In genomic region chr6:151481752-151482151, GRCh38 we compare ENCODE assay signal across 9 cellular contexts. TPM values are rescaled to one million over a fixed set of nuclear protein-coding genes. Genes with fewer than 3 reads are reported as not detected.
DNase-seq lines count a peak whose midpoint lies in the region; ATAC-seq and TF ChIP-seq lines count a peak whose summit lies in the region.
"Had no signal": no experiment of that assay in that cellular context is flagged by ENCODE, and none has a peak within 500 bp of the region (broad histone marks: within the 10 kb centered on the region; RNA-seq: fewer than 3 reads in every experiment).

No MANE protein-coding gene starts in this region.

- H2BK20ac ChIP-seq in IMR-90 (ENCODE audit: low read depth, low read length) = no peak overlapping the region

- H4K20me1 ChIP-seq in IMR-90 (ENCODE audit: insufficient read depth, low read length) = no peaks in the 10 kb centered on the region

- 0 out of 3 replicates have a peak overlapping the region, but pooled peaks have one; percentile 14 for H2BK15ac ChIP-seq in IMR-90 (ENCODE audit: low read depth, low read length)

- H3K4me1 ChIP-seq in CD8-positive, alpha-beta T cell (ENCODE audit: insufficient read depth, low read length) = no peaks in the 10 kb centered on the region
- H3K4me1 ChIP-seq in IMR-90 (ENCODE audit: control insufficient read depth, insufficient read depth, low read length) = peaks cover 6% of the 10 kb centered on the region; the same call in 1 of the 2 replicates
- H3K4me1 ChIP-seq in mucosa of rectum (ENCODE audit: control insufficient read depth in 2 of 2, insufficient read depth in 2 of 2, low read length in 2 of 2) = no peaks in the 10 kb centered on the region

- no peaks in the 10 kb centered on the region for H3K36me3 Mint-ChIP-seq in CD8-positive, alpha-beta T cell
- no peaks in the 10 kb centered on the region for H3K36me3 Mint-ChIP-seq in activated CD4-positive, alpha-beta memory T cell treated with anti-CD3 and anti-CD28 coated beads for 36 hours

- BruUV-seq in IMR-90 (replicated peaks; lab: Mats Ljungman, UMichigan) = no TSS peak

- no peak overlapping the region for H3K4me3 ChIP-seq in CD8-positive, alpha-beta T cell (ENCODE audit: low read depth, low read length)
- H3K4me3 ChIP-seq in IMR-90 (ENCODE audit: insufficient read depth, low read depth, low read length) = no peak overlapping the region
- no peak overlapping the region for H3K4me3 ChIP-seq in mucosa of rectum (ENCODE audit: low read length in 2 of 2)

- CTCF ChIA-PET in CD8-positive, alpha-beta T cell (lab: Charles Lee) = interaction anchor here (0.9 kb wide), 1 partner anchor 29 kb away, joined by 3 read pairs; the partner anchor contains the start of gene RMND1
- CTCF ChIA-PET in IMR-90 (lab: Yijun Ruan, JAX) = interaction anchor here (1.7 kb wide), 1 partner anchor 41 kb away, joined by 3 read pairs; no protein-coding TSS in a partner anchor
- CTCF ChIA-PET in activated CD4-positive, alpha-beta memory T cell treated with anti-CD3 and anti-CD28 coated beads for 36 hours (lab: Charles Lee) = interaction anchor here (1.4 kb wide), 1 partner anchor 76 kb away, joined by 4 read pairs; no protein-coding TSS in a partner anchor

- H3K4me1 Mint-ChIP-seq in CD8-positive, alpha-beta T cell (ENCODE audit: low read depth) = peaks cover 12% of the 10 kb centered on the region
- peaks cover 22% of the 10 kb centered on the region for H3K4me1 Mint-ChIP-seq in activated CD4-positive, alpha-beta memory T cell treated with anti-CD3 and anti-CD28 coated beads for 36 hours (ENCODE audit: low read depth)

- intact Hi-C loops in CD8-positive, alpha-beta T cell (cut with DNase I, micrococcal nuclease) = no loop called here
- intact Hi-C loops in IMR-90 (cut with micrococcal nuclease) = no loop called here
- intact Hi-C loops in activated CD4-positive, alpha-beta memory T cell treated with anti-CD3 and anti-CD28 coated beads for 36 hours (cut with micrococcal nuclease) = no loop called here

- in situ Hi-C loops in IMR-90 (cut with MboI; ENCODE audit: low sequenced_read_pairs) = no loop called here

- no peak overlapping the region for H4K91ac ChIP-seq in IMR-90 (ENCODE audit: insufficient read depth, low read depth, low read length)

- no peak for TF ChIP-seq POLR2A in IMR-90 (IDR thresholded peaks at IDR 0.05; ENCODE audit: low read depth, low read length)

- H3K4me2 ChIP-seq in IMR-90 (ENCODE audit: low read depth, low read length) = no peak overlapping the region

- H2BK120ac ChIP-seq in IMR-90 (ENCODE audit: low read depth, low read length) = no peak overlapping the region

- H3K27ac ChIP-seq in CD8-positive, alpha-beta T cell (ENCODE audit: low read depth, low read length) = no peak overlapping the region
- H3K27ac ChIP-seq in IMR-90 (ENCODE audit: insufficient read depth, low read length) = no peak overlapping the region
- H3K27ac ChIP-seq in mucosa of rectum (ENCODE audit: low read depth in 2 of 2, low read length in 2 of 2) = peak overlapping the region; percentile 6 to 11

- H3K27ac Mint-ChIP-seq in CD8-positive, alpha-beta T cell = peak overlapping the region; percentile 47
- H3K27ac Mint-ChIP-seq in activated CD4-positive, alpha-beta memory T cell treated with anti-CD3 and anti-CD28 coated beads for 36 hours = peak overlapping the region; percentile 58

- H3K27me3 Mint-ChIP-seq in CD8-positive, alpha-beta T cell (ENCODE audit: low read depth) = no peaks in the 10 kb centered on the region
- no peaks in the 10 kb centered on the region for H3K27me3 Mint-ChIP-seq in activated CD4-positive, alpha-beta memory T cell treated with anti-CD3 and anti-CD28 coated beads for 36 hours

- POLR2A ChIA-PET in CD8-positive, alpha-beta T cell (lab: Charles Lee) = no interaction called here
- POLR2A ChIA-PET in IMR-90 (lab: Charles Lee; ENCODE audit: unreplicated experiment) = interaction anchor here (0.7 kb wide), 1 partner anchor 96 kb away, joined by 3 read pairs; no protein-coding TSS in a partner anchor
- POLR2A ChIA-PET in activated CD4-positive, alpha-beta memory T cell treated with anti-CD3 and anti-CD28 coated beads for 36 hours (lab: Charles Lee) = interaction anchor here (1.6 kb wide), 1 partner anchor 30 kb away, joined by 4 read pairs; the partner anchor contains the start of gene RMND1

- H3K14ac ChIP-seq in IMR-90 (replicated peaks; ENCODE audit: low read depth, low read length) = no peak overlapping the region

- H3K27me3 ChIP-seq in CD8-positive, alpha-beta T cell (ENCODE audit: insufficient read depth, low read length) = no peaks in the 10 kb centered on the region
- H3K27me3 ChIP-seq in IMR-90 (ENCODE audit: control insufficient read depth, insufficient read depth, low read length) (no peaks in the 10 kb centered on the region), mucosa of rectum (ENCODE audit: control insufficient read depth in 2 of 2, insufficient read depth in 2 of 2, low read length in 2 of 2) (no peaks in the 10 kb centered on the region)

- no peak overlapping the region for H3K23ac ChIP-seq in IMR-90 (ENCODE audit: low read depth, low read length)

- H3K36me3 ChIP-seq in CD8-positive, alpha-beta T cell (ENCODE audit: insufficient read depth, low read length) = no peaks in the 10 kb centered on the region
- H3K36me3 ChIP-seq in IMR-90 (ENCODE audit: control insufficient read depth, insufficient read depth, low read length) = no peaks in the 10 kb centered on the region
- H3K36me3 ChIP-seq in mucosa of rectum (ENCODE audit: control insufficient read depth in 2 of 2, insufficient read depth in 2 of 2, low read length in 2 of 2) = no peaks in the 10 kb centered on the region

- no peak overlapping the region for H3K56ac ChIP-seq in IMR-90 (ENCODE audit: extremely low read depth, insufficient read depth, low read length)

- no peak overlapping the region for H3K4ac ChIP-seq in IMR-90 (ENCODE audit: low read depth, low read length)

- no peak overlapping the region; a peak in 1 of 4 replicates for H4K8ac ChIP-seq in IMR-90 (ENCODE audit: low read depth in 2 of 2, low read length in 2 of 2)

- no peak overlapping the region for H2AK9ac ChIP-seq in IMR-90 (replicated peaks; ENCODE audit: low read depth, low read length, poor library complexity)

- H3K9ac ChIP-seq in IMR-90 (ENCODE audit: low read depth, low read length) (no peak overlapping the region), mucosa of rectum (ENCODE audit: low read depth in 1 of 2, low read length in 2 of 2) (no peak overlapping the region)

- no peaks in the 10 kb centered on the region for H3K79me1 ChIP-seq in IMR-90 (ENCODE audit: low read depth in 1 of 2, low read length in 2 of 2)

- peak overlapping the region; percentile 81; the same call in 1 of the 2 replicates for H3K18ac ChIP-seq in IMR-90 (ENCODE audit: low read depth, low read length)

- 0 out of 2 replicates have a peak, but pooled peaks cover 3% of the 10 kb centered on the region for H3K9me1 ChIP-seq in IMR-90 (ENCODE audit: insufficient read depth, low read length)

- H3K4me3 Mint-ChIP-seq in CD8-positive, alpha-beta T cell = no peak overlapping the region
- H3K4me3 Mint-ChIP-seq in activated CD4-positive, alpha-beta memory T cell treated with anti-CD3 and anti-CD28 coated beads for 36 hours = no peak overlapping the region

- no peak for ATAC-seq in CD8-positive, alpha-beta T cell
- ATAC-seq in IMR-90 (ENCODE audit: low read depth) = no peak
- no peak for ATAC-seq in GM21367 (IDR thresholded peaks at IDR 0.05; ENCODE audit: unreplicated experiment)

- no peak for TF ChIP-seq RAD21 in IMR-90 (IDR thresholded peaks at IDR 0.05; ENCODE audit: low read length)

- dilution Hi-C loops in IMR-90 (cut with HindIII; ENCODE audit: low sequenced_read_pairs, unreplicated experiment) = no loop called here

- TF ChIP-seq CTCF in CD8-positive, alpha-beta T cell (IDR thresholded peaks at IDR 0.05) = no peak
- no peak for TF ChIP-seq CTCF in IMR-90 (conservative IDR thresholded peaks at IDR 0.05; ENCODE audit: low read depth, low read length)

- no CpG with 5 or more reads among the region's 1 CpG for WGBS in IMR-90 (ENCODE audit: extremely low coverage in 2 of 2, insufficient read length in 1 of 2), 2 experiments

- no peak overlapping the region for H2AFZ ChIP-seq in IMR-90 (replicated peaks; ENCODE audit: low read length, poor library complexity)

- H3K9me3 Mint-ChIP-seq in CD8-positive, alpha-beta T cell = no peaks in the 10 kb centered on the region
- H3K9me3 Mint-ChIP-seq in activated CD4-positive, alpha-beta memory T cell treated with anti-CD3 and anti-CD28 coated beads for 36 hours = no peaks in the 10 kb centered on the region

- no peak overlapping the region for H2AK5ac ChIP-seq in IMR-90 (ENCODE audit: low read depth, low read length)

- DNase-seq in CD8-positive, alpha-beta T cell = no peak
- DNase-seq in IMR-90 (no peak), NCI-H1048 (lab: John Stamatoyannopoulos, UW) (no peak)
- DNase-seq in activated CD4-positive, alpha-beta memory T cell treated with anti-CD3 and anti-CD28 coated beads for 36 hours = no peak
- DNase-seq in effector CD4-positive, alpha-beta T cell = no peak
- DNase-seq in activated effector memory CD4-positive, alpha-beta T cell treated with anti-CD3 and anti-CD28 coated beads, Interleukin-2, amount 50 U/mL, for 16 hours = no peak
- DNase-seq: NCI-H1417 treated with DMSO at 0.1 percent for 48 hours had no signal

- peak overlapping the region; percentile 93; the same call in 1 of the 2 replicates for H4K5ac ChIP-seq in IMR-90 (ENCODE audit: low read depth, low read length)

- H3K9me3 ChIP-seq in CD8-positive, alpha-beta T cell (ENCODE audit: low read length) = no peaks in the 10 kb centered on the region
- H3K9me3 ChIP-seq in IMR-90 (ENCODE audit: control insufficient read depth, insufficient read depth, low read length) (no peaks in the 10 kb centered on the region), mucosa of rectum (ENCODE audit: control insufficient read depth in 2 of 2, low read length in 2 of 2) (no peaks in the 10 kb centered on the region)

- H2BK5ac ChIP-seq in IMR-90 (ENCODE audit: low read depth, low read length, poor library complexity, severe bottlenecking) = peak overlapping the region; percentile 12

TF ChIP-seq in IMR-90, 13 proteins besides CTCF, POLR2A, EP300 and RAD21 (continues in another document):
- TF ChIP-seq SMC3 (IDR thresholded peaks at IDR 0.05; ENCODE audit: low read depth, low read length) (no peak), BHLHE40 (IDR thresholded peaks at IDR 0.05; ENCODE audit: low read depth, low read length) (no peak)

RNA-seq across cellular contexts. Expression of gene CCDC170, which starts 12.1 kb away (rescaled TPM):
- not detected for total RNA-seq in CD8-positive, alpha-beta T cell
- total RNA-seq in IMR-90 (2012; rRNA removed) = 0.28 and 0.54 TPM in 2 replicates
- polyA plus RNA-seq in IMR-90 (2012; rRNA removed) = 0.12 and 0.14 TPM in 2 replicates
- polyA plus RNA-seq in IMR-90 (2012; cell fraction: cytosol; rRNA removed) = 0.03 and 0.47 TPM in 2 replicates
- polyA plus RNA-seq in IMR-90 (2012; cell fraction: nucleus; rRNA removed; ENCODE audit: low replicate concordance) = 0.01 and 0.21 TPM in 2 replicates
- not detected for total RNA-seq in activated CD4-positive, alpha-beta memory T cell treated with anti-CD3 and anti-CD28 coated beads for 36 hours

RNA-seq across cellular contexts. Expression of gene RMND1, which starts 29.8 kb away (rescaled TPM):
- total RNA-seq in CD8-positive, alpha-beta T cell = 1 to 10 TPM; 5.8 to 6.3 TPM
- total RNA-seq in IMR-90 (2012; rRNA removed) = 24.6 and 32.8 TPM in 2 replicates
- polyA plus RNA-seq in IMR-90 (2012; rRNA removed) = 10.6 and 13.1 TPM in 2 replicates
- 2.7 and 4.7 TPM in 2 replicates for polyA plus RNA-seq in IMR-90 (2012; cell fraction: cytosol; rRNA removed)
- 1.6 and 11.1 TPM in 2 replicates for polyA plus RNA-seq in IMR-90 (2012; cell fraction: nucleus; rRNA removed; ENCODE audit: low replicate concordance)
- 10 to 100 TPM; 22.6 to 23.0 TPM for total RNA-seq in activated CD4-positive, alpha-beta memory T cell treated with anti-CD3 and anti-CD28 coated beads for 36 hours

Comparison
In these comparisons a context has a peak if more than half of its experiments do, and no peak if none do; other contexts are left out.
1. H3K27ac ChIP-seq: peak in mucosa of rectum (2 of 2); none in CD8-positive, alpha-beta T cell (single experiment) and IMR-90 (single experiment).